Comparison of ENCODE assay signal across 8 cellular contexts in the genomic region with DNA sequence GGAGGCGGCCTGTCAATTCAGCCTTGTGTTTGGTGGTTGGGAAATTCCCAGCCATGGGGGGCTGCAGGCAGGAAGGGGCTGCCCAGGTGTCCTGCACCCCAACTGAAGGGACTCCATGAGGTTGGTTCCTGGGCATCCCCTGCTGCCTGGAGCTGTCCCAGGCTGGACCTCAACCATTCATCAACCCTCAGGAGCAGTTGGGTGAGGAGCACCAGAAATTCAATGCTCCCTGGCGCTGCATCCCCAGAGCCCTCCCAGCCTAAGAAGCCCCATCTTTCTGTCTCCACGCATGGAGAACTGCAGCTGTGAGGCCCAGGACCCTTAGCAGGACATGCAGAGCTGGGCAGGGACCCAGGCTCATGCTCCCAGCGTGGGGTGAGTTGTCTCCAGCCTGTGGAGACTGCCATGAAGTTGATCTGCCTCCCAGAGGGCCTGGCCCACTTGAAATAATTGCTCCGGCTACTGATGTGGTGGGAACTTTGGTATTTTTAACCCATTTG. TPM values are rescaled to one million over a fixed set of nuclear protein-coding genes. Genes with fewer than 3 reads are reported as not detected.
DNase-seq lines count a peak whose midpoint lies in the region; ATAC-seq and TF ChIP-seq lines count a peak whose summit lies in the region.

No MANE protein-coding gene starts in this region.

- H3K36me3 ChIP-seq in CD8-positive, alpha-beta T cell (ENCODE audit: insufficient read depth, low read length): peaks cover 21% of the 10 kb centered on the region
- peaks cover 0 to 33% (median 0%) of the 10 kb centered on the region in 3 donors for H3K36me3 ChIP-seq in Peyer's patch
- H3K36me3 ChIP-seq in esophagus muscularis mucosa: peaks cover 20 to 36% (median 30%) of the 10 kb centered on the region in 4 donors
- H3K36me3 ChIP-seq in prostate gland: peaks cover 19 to 21% of the 10 kb centered on the region in 2 donors

- H3K4me1 ChIP-seq in CD8-positive, alpha-beta T cell (ENCODE audit: insufficient read depth, low read length): peaks cover 6% of the 10 kb centered on the region
- H3K4me1 ChIP-seq in Peyer's patch (peaks cover 7 to 41% (median 18%) of the 10 kb centered on the region in 4 donors), esophagus muscularis mucosa (peaks cover 66 to 95% (median 88%) of the 10 kb centered on the region in 4 donors), prostate gland (replicated peaks) (peaks cover 16% of the 10 kb centered on the region)

- no peak for DNase-seq in CD8-positive, alpha-beta T cell
- DNase-seq in Peyer's patch (no peak), esophagus muscularis mucosa (ENCODE audit: extremely low spot score) (no peak), prostate gland (ENCODE audit: low spot score) (no peak), NCI-H748 (lab: John Stamatoyannopoulos, UW; ENCODE audit: unreplicated experiment) (no peak), NCI-H1048 (lab: John Stamatoyannopoulos, UW) (no peak), NCI-H526 treated with DMSO at 0.1 percent for 48 hours (lab: John Stamatoyannopoulos, UW) (no peak)

- peaks cover 7% of the 10 kb centered on the region for H3K4me1 Mint-ChIP-seq in CD8-positive, alpha-beta T cell (ENCODE audit: low read depth)

- intact Hi-C loops in CD8-positive, alpha-beta T cell (cut with DNase I, micrococcal nuclease): loop anchor here (1.0 kb wide), 3 partner anchors 12 to 34 kb away; no protein-coding TSS in a partner anchor
- intact Hi-C loops in esophagus muscularis mucosa (cut with DNase I): no loop called here
- intact Hi-C loops in prostate gland (cut with DNase I): loop anchor here (1.0 to 2.0 kb wide), 2 partner anchors 11 to 62 kb away; partner anchors contain the start of gene HYAL2

- H3K4me3 ChIP-seq in CD8-positive, alpha-beta T cell (ENCODE audit: low read depth, low read length): no peak overlapping the region
- peak overlapping the region in 2 of 4 donors; percentile 56 to 65 for H3K4me3 ChIP-seq in Peyer's patch
- peak overlapping the region; percentile 59 to 69 (median 64) for H3K4me3 ChIP-seq in esophagus muscularis mucosa
- H3K4me3 ChIP-seq in prostate gland: peak overlapping the region; percentile 54 to 62

- H3K4me3 Mint-ChIP-seq in CD8-positive, alpha-beta T cell: peak overlapping the region; percentile 71

- no peaks in the 10 kb centered on the region for H3K27me3 Mint-ChIP-seq in CD8-positive, alpha-beta T cell (ENCODE audit: low read depth)

- TF ChIP-seq CTCF in CD8-positive, alpha-beta T cell (IDR thresholded peaks at IDR 0.05): no peak
- TF ChIP-seq CTCF in Peyer's patch (IDR thresholded peaks at IDR 0.05): no peak
- TF ChIP-seq CTCF in esophagus muscularis mucosa (IDR thresholded peaks at IDR 0.05): no peak
- no peak for TF ChIP-seq CTCF in prostate gland (IDR thresholded peaks at IDR 0.05)

- H3K27ac ChIP-seq in CD8-positive, alpha-beta T cell (ENCODE audit: low read depth, low read length): no peak overlapping the region
- H3K27ac ChIP-seq in Peyer's patch (peak overlapping the region; percentile 86 to 96 (median 92)), esophagus muscularis mucosa (replicated peaks in 1 of 4) (peak overlapping the region; percentile 93 to 100 (median 96)), prostate gland (peak overlapping the region; percentile 96 to 98)

- H3K27me3 ChIP-seq in CD8-positive, alpha-beta T cell (ENCODE audit: insufficient read depth, low read length): no peaks in the 10 kb centered on the region
- H3K27me3 ChIP-seq in Peyer's patch: no peaks in the 10 kb centered on the region
- H3K27me3 ChIP-seq in esophagus muscularis mucosa: no peaks in the 10 kb centered on the region
- no peaks in the 10 kb centered on the region for H3K27me3 ChIP-seq in prostate gland (replicated peaks; ENCODE audit: insufficient read depth)

- TF ChIP-seq POLR2A in Peyer's patch (IDR thresholded peaks at IDR 0.05) (no peak), esophagus muscularis mucosa (IDR thresholded peaks at IDR 0.05; ENCODE audit: low read depth) (no peak), prostate gland (IDR thresholded peaks at IDR 0.05) (no peak)

- H3K36me3 Mint-ChIP-seq in CD8-positive, alpha-beta T cell: peaks cover 29% of the 10 kb centered on the region

- H3K27ac Mint-ChIP-seq in CD8-positive, alpha-beta T cell: no peak overlapping the region

- no peak for TF ChIP-seq EP300 in esophagus muscularis mucosa (IDR thresholded peaks at IDR 0.05)

- 25% methylated on average over 2 of the region's 5 CpGs for WGBS in esophagus muscularis mucosa
- WGBS in prostate gland: 59% methylated on average over 4 of the region's 5 CpGs

- no peaks in the 10 kb centered on the region for H3K9me3 ChIP-seq in CD8-positive, alpha-beta T cell (ENCODE audit: low read length)
- H3K9me3 ChIP-seq in Peyer's patch (peaks cover 0 to 7% (median 0%) of the 10 kb centered on the region in 4 donors), esophagus muscularis mucosa (no peaks in the 10 kb centered on the region), prostate gland (no peaks in the 10 kb centered on the region)

- H3K9me3 Mint-ChIP-seq in CD8-positive, alpha-beta T cell: no peaks in the 10 kb centered on the region

- CTCF ChIA-PET in CD8-positive, alpha-beta T cell (lab: Charles Lee): interaction anchor here (0.6 to 14.3 kb wide), 10 partner anchors 10 to 149 kb away, joined by 3 to 142 read pairs (median 6); partner anchors contain the start of genes GNAI2, IFRD2 and SEMA3B

- ATAC-seq in CD8-positive, alpha-beta T cell: no peak
- ATAC-seq in GM21528 (IDR thresholded peaks at IDR 0.05; ENCODE audit: low FRiP score, unreplicated experiment): no peak

- POLR2A ChIA-PET in CD8-positive, alpha-beta T cell (lab: Charles Lee): interaction anchor here (0.8 to 1.2 kb wide), 3 partner anchors 14 to 76 kb away, joined by 3 to 4 read pairs (median 3); no protein-coding TSS in a partner anchor

RNA-seq across cellular contexts. Expression of gene SEMA3B, which starts 8.0 kb away (rescaled TPM):
- total RNA-seq in CD8-positive, alpha-beta T cell: 1 to 10 TPM; 1.4 to 1.6 TPM
- total RNA-seq in Peyer's patch (100 to 1,000 TPM in 3 of 4 donors, 10 to 100 TPM in 1; 56.1 to 367 (median 267) TPM), esophagus muscularis mucosa (10 to 100 TPM; 37.4 to 66.6 (median 46.4) TPM), prostate gland (10 to 100 TPM in 1 of 2 donors, 1 to 10 TPM in 1; 8.7 to 32.0 TPM)

RNA-seq across cellular contexts. Expression of gene LSMEM2, which starts 17.9 kb away (rescaled TPM):
- not detected for total RNA-seq in CD8-positive, alpha-beta T cell
- total RNA-seq in Peyer's patch: not detected
- not detected for total RNA-seq in esophagus muscularis mucosa
- not detected for total RNA-seq in prostate gland

RNA-seq across cellular contexts. Expression of gene GNAI2, which starts 25.0 kb away (rescaled TPM):
- 100 to 1,000 TPM; 185 to 192 TPM for total RNA-seq in CD8-positive, alpha-beta T cell
- 100 to 1,000 TPM in 2 of 4 donors, 10 to 100 TPM in 2; 71.8 to 178 (median 98.4) TPM for total RNA-seq in Peyer's patch
- total RNA-seq in esophagus muscularis mucosa: 100 to 1,000 TPM; 149 to 297 (median 239) TPM
- 100 to 1,000 TPM; 118 to 301 TPM for total RNA-seq in prostate gland

RNA-seq across cellular contexts. Expression of gene IFRD2, which starts 31.2 kb away (rescaled TPM):
- total RNA-seq in CD8-positive, alpha-beta T cell: 10 to 100 TPM; 42.4 to 42.9 TPM
- total RNA-seq in Peyer's patch: 100 to 1,000 TPM in 3 of 4 donors, 10 to 100 TPM in 1; 75.5 to 205 (median 140) TPM
- total RNA-seq in esophagus muscularis mucosa: 100 to 1,000 TPM in 1 of 4 donors, 10 to 100 TPM in 3; 49.4 to 106 (median 85.8) TPM
- total RNA-seq in prostate gland: 10 to 100 TPM; 93.0 to 99.9 TPM

RNA-seq across cellular contexts. Expression of gene HYAL3, which starts 38.2 kb away (rescaled TPM):
- 1 to 10 TPM; 2.1 to 3.2 TPM for total RNA-seq in CD8-positive, alpha-beta T cell
- total RNA-seq in Peyer's patch (1 to 10 TPM; 3.0 to 6.6 (median 4.2) TPM), esophagus muscularis mucosa (1 to 10 TPM; 2.1 to 6.7 (median 3.4) TPM), prostate gland (10 to 100 TPM in 1 of 2 donors, 1 to 10 TPM in 1; 4.1 to 10.7 TPM)
